18 cellular contexts compared by ENCODE assay signal in the genomic region with DNA sequence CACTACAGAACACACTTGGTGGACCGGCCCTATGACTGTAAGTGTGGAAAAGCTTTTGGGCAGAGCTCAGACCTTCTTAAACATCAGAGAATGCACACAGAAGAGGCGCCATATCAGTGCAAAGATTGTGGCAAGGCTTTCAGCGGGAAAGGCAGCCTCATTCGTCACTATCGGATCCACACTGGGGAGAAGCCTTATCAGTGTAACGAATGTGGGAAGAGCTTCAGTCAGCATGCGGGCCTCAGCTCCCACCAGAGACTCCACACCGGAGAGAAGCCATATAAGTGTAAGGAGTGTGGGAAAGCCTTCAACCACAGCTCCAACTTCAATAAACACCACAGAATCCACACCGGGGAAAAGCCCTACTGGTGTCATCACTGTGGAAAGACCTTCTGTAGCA. TPM values are rescaled to one million over a fixed set of nuclear protein-coding genes. Genes with fewer than 3 reads are reported as not detected.
DNase-seq lines count a peak whose midpoint lies in the region; ATAC-seq, FAIRE-seq and TF ChIP-seq lines count a peak whose summit lies in the region.
"Had no signal": no experiment of that assay in that cellular context is flagged by ENCODE, and none has a peak within 500 bp of the region (broad histone marks: within the 10 kb centered on the region; RNA-seq: fewer than 3 reads in every experiment).

No MANE protein-coding gene starts in this region.

- no peak overlapping the region for H3K4me2 ChIP-seq in HepG2 (ENCODE audit: low read depth, low read length)
- H3K4me2 ChIP-seq: BLaER1 treated with 17β-estradiol and CSF1 and Interleukin-3, amounts not matched to agents 10 nM and 100 nM had no signal

- H3K36me3 ChIP-seq in HepG2 (replicated peaks in 1 of 2; ENCODE audit: control insufficient read depth in 1 of 2, insufficient read depth in 2 of 2, low read length in 2 of 2) (peaks cover 6 to 24% of the 10 kb centered on the region in 2 experiments), right lobe of liver (peaks cover 0 to 27% (median 12%) of the 10 kb centered on the region in 4 donors), WERI-Rb-1 (peaks cover 63% of the 10 kb centered on the region), kidney (ENCODE audit: control insufficient read depth in 1 of 2, insufficient read depth in 2 of 2, low read length in 2 of 2) (peaks cover 19 to 32% of the 10 kb centered on the region in 2 donors)

- peaks cover 7% of the 10 kb centered on the region for H3K27me3 Mint-ChIP-seq in glutamatergic neuron (ENCODE audit: unreplicated experiment)
- H3K27me3 Mint-ChIP-seq: CD4-positive, CD25-positive, alpha-beta regulatory T cell had no signal

- peaks cover 5% of the 10 kb centered on the region for H3K9me3 Mint-ChIP-seq in glutamatergic neuron (ENCODE audit: unreplicated experiment)
- H3K9me3 Mint-ChIP-seq: H9 had no signal

- no peak overlapping the region for H3K4me3 ChIP-seq in HepG2 (replicated peaks in 1 of 3; ENCODE audit: insufficient read depth in 1 of 3, low read depth in 2 of 3, low read length in 3 of 3)
- no peak overlapping the region for H3K4me3 ChIP-seq in right lobe of liver
- no peak overlapping the region for H3K4me3 ChIP-seq in WERI-Rb-1 (ENCODE audit: low read depth, low read length)
- H3K4me3 ChIP-seq in kidney (ENCODE audit: low read length in 2 of 2), result no peak overlapping the region
- H3K4me3 ChIP-seq: BLaER1 treated with 17β-estradiol and CSF1 and Interleukin-3, amounts not matched to agents 10 nM and 100 nM had no signal

- peaks cover 16% of the 10 kb centered on the region for H3K36me3 Mint-ChIP-seq in glutamatergic neuron (ENCODE audit: unreplicated experiment)

- peaks cover 14% of the 10 kb centered on the region for H3K4me1 ChIP-seq in HepG2 (ENCODE audit: insufficient read depth, low read length)
- peaks cover 0 to 25% (median 10%) of the 10 kb centered on the region in 4 donors for H3K4me1 ChIP-seq in right lobe of liver
- no peaks in the 10 kb centered on the region for H3K4me1 ChIP-seq in kidney (ENCODE audit: control insufficient read depth in 1 of 2, insufficient read depth in 1 of 2, low read depth in 1 of 2, low read length in 2 of 2)

- ATAC-seq in HepG2 (peak; percentile 3; the same call in 1 of the 3 replicates), right lobe of liver (no peak), GM19023 (IDR thresholded peaks at IDR 0.05; ENCODE audit: unreplicated experiment) (no peak), HG02571 (IDR thresholded peaks at IDR 0.05; ENCODE audit: unreplicated experiment) (no peak)

- H3K4me1 Mint-ChIP-seq in glutamatergic neuron (ENCODE audit: low read depth, unreplicated experiment), result peaks cover 5% of the 10 kb centered on the region
- H3K4me1 Mint-ChIP-seq: CD4-positive, CD25-positive, alpha-beta regulatory T cell; H9 had no signal

- no peaks in the 10 kb centered on the region for H3K9me3 ChIP-seq in HepG2 (ENCODE audit: low read length)
- H3K9me3 ChIP-seq in right lobe of liver, result no peaks in the 10 kb centered on the region
- H3K9me3 ChIP-seq in WERI-Rb-1 (ENCODE audit: severe bottlenecking), result no peaks in the 10 kb centered on the region
- no peaks in the 10 kb centered on the region for H3K9me3 ChIP-seq in kidney (ENCODE audit: control insufficient read depth in 1 of 2, low read length in 2 of 2)

- TF ChIP-seq EP300 in HepG2 (IDR thresholded peaks at IDR 0.05; ENCODE audit: low read depth in 2 of 2, low read length in 2 of 2) (no peak), HepG2 (CRISPR knock-in tag; IDR thresholded peaks at IDR 0.05; ENCODE audit: borderline replicate concordance) (no peak)

- no peak overlapping the region for H3K27ac Mint-ChIP-seq in glutamatergic neuron (ENCODE audit: unreplicated experiment)
- H3K27ac Mint-ChIP-seq: CD4-positive, CD25-positive, alpha-beta regulatory T cell; H9 had no signal

- no peak for DNase-seq in HepG2 (ENCODE audit: low spot score)
- no peak for DNase-seq in right lobe of liver
- no peak for DNase-seq in WERI-Rb-1
- DNase-seq in kidney, result peak; percentile 10
- DNase-seq in glutamatergic neuron, result no peak
- DNase-seq in NCI-H1417 treated with DMSO at 0.1 percent for 48 hours (lab: John Stamatoyannopoulos, UW), result no peak
- DNase-seq: 8988T; Calu3; CD4-positive, CD25-positive, alpha-beta regulatory T cell; DMS 273 treated with DMSO at 0.1 percent for 48 hours; GOT3; H9; IMR-90 had no signal

- FAIRE-seq in HepG2 (lab: Jason Lieb, UNC), result no peak
- no peak for FAIRE-seq in kidney (lab: Jason Lieb, UNC)
- FAIRE-seq: GM18507 had no signal

- TF ChIP-seq RAD21 in HepG2 (CRISPR knock-in tag; IDR thresholded peaks at IDR 0.05), result no peak

- H3K4me3 Mint-ChIP-seq in glutamatergic neuron (ENCODE audit: unreplicated experiment), result no peak overlapping the region
- H3K4me3 Mint-ChIP-seq: CD4-positive, CD25-positive, alpha-beta regulatory T cell; H9 had no signal

- TF ChIP-seq CTCF in HepG2 (CRISPR knock-in tag; IDR thresholded peaks at IDR 0.05) (no peak), right lobe of liver (IDR thresholded peaks at IDR 0.05) (no peak), WERI-Rb-1 (IDR thresholded peaks at IDR 0.05; ENCODE audit: low read depth, low read length) (no peak), kidney (IDR thresholded peaks at IDR 0.05; ENCODE audit: borderline replicate concordance, extremely low read depth, insufficient read depth) (no peak), glutamatergic neuron (IDR thresholded peaks at IDR 0.05; ENCODE audit: partially characterized antibody, unreplicated experiment) (no peak)

- intact Hi-C loops in HepG2 (cut with micrococcal nuclease; ENCODE audit: unreplicated experiment), result no loop called here
- intact Hi-C loops in right lobe of liver (cut with DNase I), result no loop called here
- intact Hi-C loops in kidney (cut with DNase I), result no loop called here

- TF ChIP-seq POLR2A in HepG2 (IDR thresholded peaks at IDR 0.05; ENCODE audit: insufficient read depth in 1 of 2, low read depth in 2 of 2, low read length in 2 of 2), result 0 out of 4 replicates have a peak, but pooled peaks of 1 of the 2 experiments have one; percentile 4
- TF ChIP-seq POLR2A in right lobe of liver (IDR thresholded peaks at IDR 0.05), result no peak

- POLR2A ChIA-PET in HepG2 (lab: Yijun Ruan, JAX), result interaction anchor here (1.5 to 1.6 kb wide), 2 partner anchors 11 to 15 kb away, joined by 4 to 7 read pairs; no protein-coding TSS in a partner anchor

- CTCF ChIA-PET in HepG2 (lab: Yijun Ruan, JAX; ENCODE audit: low intra/inter-chr PET ratio, low total read pairs), result no interaction called here

- TSS peak; percentile 54 for BruUV-seq in HepG2 (replicated peaks; lab: Mats Ljungman, UMichigan)

- H3K27me3 ChIP-seq in HepG2 (ENCODE audit: control insufficient read depth in 1 of 2, insufficient read depth in 2 of 2, low read length in 2 of 2) (no peaks in the 10 kb centered on the region), right lobe of liver (no peaks in the 10 kb centered on the region), WERI-Rb-1 (ENCODE audit: insufficient read depth, low read depth, severe bottlenecking) (no peaks in the 10 kb centered on the region)
- H3K27me3 ChIP-seq: BLaER1 treated with 17β-estradiol and CSF1 and Interleukin-3, amounts not matched to agents 10 nM and 100 nM had no signal

- no peak overlapping the region for H3K9ac ChIP-seq in HepG2 (ENCODE audit: insufficient read depth, low read depth, low read length)
- no peak overlapping the region for H3K9ac ChIP-seq in kidney (ENCODE audit: low read length in 2 of 2)
- H3K9ac ChIP-seq: BLaER1 treated with 17β-estradiol and CSF1 and Interleukin-3, amounts not matched to agents 10 nM and 100 nM had no signal

- no peak overlapping the region for H2AFZ ChIP-seq in HepG2 (ENCODE audit: low read length)

- no peaks in the 10 kb centered on the region for H3K79me2 ChIP-seq in HepG2 (ENCODE audit: insufficient read depth, low read length)

- in situ Hi-C loops in HepG2 (cut with HindIII; ENCODE audit: extremely low pct_ligation_motif_present, low pct_unique_long_range_greater_than_20kb), result no loop called here

- H4K20me1 ChIP-seq in HepG2 (ENCODE audit: insufficient read depth, low read length), result no peaks in the 10 kb centered on the region

- H3K27ac ChIP-seq in HepG2 (ENCODE audit: extremely low read length, insufficient read depth, low read length) (no peak overlapping the region), right lobe of liver (peak overlapping the region in 1 of 3 donors; percentile 89), WERI-Rb-1 (peak overlapping the region; percentile 29; the same call in 1 of the 2 replicates), kidney (ENCODE audit: low read depth in 2 of 2, low read length in 2 of 2) (no peak overlapping the region)
- H3K27ac ChIP-seq: BLaER1 treated with 17β-estradiol and CSF1 and Interleukin-3, amounts not matched to agents 10 nM and 100 nM; HL-60 had no signal

- 96% methylated on average over 9 of the region's 9 CpGs for WGBS in HepG2 (ENCODE audit: low lambda C conversion rate)
- WGBS in right lobe of liver (ENCODE audit: insufficient coverage, low coverage, low lambda C conversion rate, missing lambda C conversion rate), result 100% methylated on average over 4 of the region's 9 CpGs

RNA-seq across cellular contexts. Expression of a gene that starts 14.6 kb away (rescaled TPM):
- 10.0 and 11.8 TPM in 2 replicates for total RNA-seq in HepG2 (2016; rRNA removed; fragmentation: Illumina TruSeq; extraction: Trizol)
- total RNA-seq in HepG2 (2016; cell fraction: cytosol; rRNA removed; fragmentation: Illumina TruSeq; extraction: Trizol; ENCODE audit: low read depth), result 3.2 and 3.8 TPM in 2 replicates
- total RNA-seq in HepG2 (2016; cell fraction: insoluble cytoplasmic fraction; rRNA removed; fragmentation: Illumina TruSeq; extraction: Trizol), result 9.0 and 11.1 TPM in 2 replicates
- total RNA-seq in HepG2 (2016; cell fraction: membrane; rRNA removed; fragmentation: Illumina TruSeq; extraction: Trizol), result 5.6 and 5.8 TPM in 2 replicates
- 6.2 and 6.3 TPM in 2 replicates for total RNA-seq in HepG2 (2016; cell fraction: nucleus; rRNA removed; fragmentation: Illumina TruSeq; extraction: Trizol)
- polyA plus RNA-seq in HepG2 (2011; rRNA removed), result 7.0 and 8.5 TPM in 2 replicates
- 6.5 and 7.7 TPM in 2 replicates for polyA plus RNA-seq in HepG2 (2011; cell fraction: cytosol; rRNA removed)
- polyA plus RNA-seq in HepG2 (2011; cell fraction: nucleus; rRNA removed), result 4.4 and 4.7 TPM in 2 replicates
- polyA plus RNA-seq in HepG2 (2012), result 5.6 and 6.7 TPM in 2 replicates
- polyA plus RNA-seq in HepG2 (2016; cell fraction: cytosol; fragmentation: Illumina TruSeq; extraction: Trizol; ENCODE audit: low read depth), result 1.5 and 1.7 TPM in 2 replicates
- 10.0 and 11.5 TPM in 2 replicates for polyA plus RNA-seq in HepG2 (2016; cell fraction: insoluble cytoplasmic fraction; fragmentation: Illumina TruSeq; extraction: Trizol; ENCODE audit: low read depth)
- 3.1 and 3.5 TPM in 2 replicates for polyA plus RNA-seq in HepG2 (2016; cell fraction: membrane; fragmentation: Illumina TruSeq; extraction: Trizol; ENCODE audit: low read depth)
- 8.6 and 9.3 TPM in 2 replicates for polyA plus RNA-seq in HepG2 (2016; cell fraction: nucleus; fragmentation: Illumina TruSeq; extraction: Trizol; ENCODE audit: insufficient read depth, low read depth)
- polyA minus RNA-seq in HepG2 (2011; rRNA and poly(A)+ RNA removed; ENCODE audit: low replicate concordance), result 4.0 and 4.9 TPM in 2 replicates
- polyA minus RNA-seq in HepG2 (2011; cell fraction: cytosol; rRNA and poly(A)+ RNA removed), result 2.6 and 5.7 TPM in 2 replicates
- polyA minus RNA-seq in HepG2 (2011; cell fraction: nucleus; rRNA and poly(A)+ RNA removed), result 3.1 and 4.2 TPM in 2 replicates
- 1 to 10 TPM; 4.3 to 8.1 (median 5.7) TPM for total RNA-seq in right lobe of liver
- 12.4 TPM for total RNA-seq in kidney
- 10.8 TPM for polyA plus RNA-seq in kidney (ENCODE audit: insufficient read depth, low read depth, low replicate concordance)
- 26.3 TPM for total RNA-seq in glutamatergic neuron (ENCODE audit: unreplicated experiment)

RNA-seq across cellular contexts. Expression of a gene that starts 17.4 kb away (rescaled TPM):
- 53.2 and 56.9 TPM in 2 replicates for total RNA-seq in HepG2 (2016; rRNA removed; fragmentation: Illumina TruSeq; extraction: Trizol)
- 14.5 and 17.2 TPM in 2 replicates for total RNA-seq in HepG2 (2016; cell fraction: cytosol; rRNA removed; fragmentation: Illumina TruSeq; extraction: Trizol; ENCODE audit: low read depth)
- 49.6 and 57.2 TPM in 2 replicates for total RNA-seq in HepG2 (2016; cell fraction: insoluble cytoplasmic fraction; rRNA removed; fragmentation: Illumina TruSeq; extraction: Trizol)
- 31.0 and 33.2 TPM in 2 replicates for total RNA-seq in HepG2 (2016; cell fraction: membrane; rRNA removed; fragmentation: Illumina TruSeq; extraction: Trizol)
- 75.6 and 79.7 TPM in 2 replicates for total RNA-seq in HepG2 (2016; cell fraction: nucleus; rRNA removed; fragmentation: Illumina TruSeq; extraction: Trizol)
- polyA plus RNA-seq in HepG2 (2011; rRNA removed), result 29.1 and 33.7 TPM in 2 replicates
- polyA plus RNA-seq in HepG2 (2011; cell fraction: cytosol; rRNA removed), result 14.7 and 19.2 TPM in 2 replicates
- 57.3 and 62.4 TPM in 2 replicates for polyA plus RNA-seq in HepG2 (2011; cell fraction: nucleus; rRNA removed)
- polyA plus RNA-seq in HepG2 (2012), result 30.0 and 30.2 TPM in 2 replicates
- polyA plus RNA-seq in HepG2 (2016; cell fraction: cytosol; fragmentation: Illumina TruSeq; extraction: Trizol; ENCODE audit: low read depth), result 5.1 and 5.2 TPM in 2 replicates
- polyA plus RNA-seq in HepG2 (2016; cell fraction: insoluble cytoplasmic fraction; fragmentation: Illumina TruSeq; extraction: Trizol; ENCODE audit: low read depth), result 35.8 and 38.2 TPM in 2 replicates
- polyA plus RNA-seq in HepG2 (2016; cell fraction: membrane; fragmentation: Illumina TruSeq; extraction: Trizol; ENCODE audit: low read depth), result 12.2 and 13.7 TPM in 2 replicates
- 98.1 and 100 TPM in 2 replicates for polyA plus RNA-seq in HepG2 (2016; cell fraction: nucleus; fragmentation: Illumina TruSeq; extraction: Trizol; ENCODE audit: insufficient read depth, low read depth)
- 32.6 and 73.5 TPM in 2 replicates for polyA minus RNA-seq in HepG2 (2011; rRNA and poly(A)+ RNA removed; ENCODE audit: low replicate concordance)
- polyA minus RNA-seq in HepG2 (2011; cell fraction: cytosol; rRNA and poly(A)+ RNA removed), result 17.8 and 19.3 TPM in 2 replicates
- polyA minus RNA-seq in HepG2 (2011; cell fraction: nucleus; rRNA and poly(A)+ RNA removed), result 103 and 106 TPM in 2 replicates
- 10 to 100 TPM in 5 of 6 experiments, 1 to 10 TPM in 1; 9.7 to 18.8 (median 14.0) TPM for total RNA-seq in right lobe of liver
- 30.8 TPM for total RNA-seq in kidney
- 15.8 TPM for polyA plus RNA-seq in kidney (ENCODE audit: insufficient read depth, low read depth, low replicate concordance)
- total RNA-seq in glutamatergic neuron (ENCODE audit: unreplicated experiment), result 87.9 TPM

RNA-seq across cellular contexts. Expression of a gene that starts 24.6 kb away (rescaled TPM):
- 33.4 and 64.4 TPM in 2 replicates for total RNA-seq in HepG2 (2016; rRNA removed; fragmentation: Illumina TruSeq; extraction: Trizol)
- 9.5 and 10.2 TPM in 2 replicates for total RNA-seq in HepG2 (2016; cell fraction: cytosol; rRNA removed; fragmentation: Illumina TruSeq; extraction: Trizol; ENCODE audit: low read depth)
- 36.3 and 62.5 TPM in 2 replicates for total RNA-seq in HepG2 (2016; cell fraction: insoluble cytoplasmic fraction; rRNA removed; fragmentation: Illumina TruSeq; extraction: Trizol)
- total RNA-seq in HepG2 (2016; cell fraction: membrane; rRNA removed; fragmentation: Illumina TruSeq; extraction: Trizol), result 15.0 and 17.1 TPM in 2 replicates
- total RNA-seq in HepG2 (2016; cell fraction: nucleus; rRNA removed; fragmentation: Illumina TruSeq; extraction: Trizol), result 28.6 and 31.2 TPM in 2 replicates
- polyA plus RNA-seq in HepG2 (2011; rRNA removed), result 117 and 124 TPM in 2 replicates
- polyA plus RNA-seq in HepG2 (2011; cell fraction: cytosol; rRNA removed), result 122 and 127 TPM in 2 replicates
- polyA plus RNA-seq in HepG2 (2011; cell fraction: nucleus; rRNA removed), result 63.0 and 72.5 TPM in 2 replicates
- 71.1 and 91.2 TPM in 2 replicates for polyA plus RNA-seq in HepG2 (2012)
- polyA plus RNA-seq in HepG2 (2016; cell fraction: cytosol; fragmentation: Illumina TruSeq; extraction: Trizol; ENCODE audit: low read depth), result 26.8 and 27.5 TPM in 2 replicates
- 132 and 136 TPM in 2 replicates for polyA plus RNA-seq in HepG2 (2016; cell fraction: insoluble cytoplasmic fraction; fragmentation: Illumina TruSeq; extraction: Trizol; ENCODE audit: low read depth)
- 25.7 and 26.0 TPM in 2 replicates for polyA plus RNA-seq in HepG2 (2016; cell fraction: membrane; fragmentation: Illumina TruSeq; extraction: Trizol; ENCODE audit: low read depth)
- polyA plus RNA-seq in HepG2 (2016; cell fraction: nucleus; fragmentation: Illumina TruSeq; extraction: Trizol; ENCODE audit: insufficient read depth, low read depth), result 83.2 and 85.6 TPM in 2 replicates
- 104 and 348 TPM in 2 replicates for polyA minus RNA-seq in HepG2 (2011; rRNA and poly(A)+ RNA removed; ENCODE audit: low replicate concordance)
- 44.1 and 55.6 TPM in 2 replicates for polyA minus RNA-seq in HepG2 (2011; cell fraction: cytosol; rRNA and poly(A)+ RNA removed)
- 29.6 and 33.3 TPM in 2 replicates for polyA minus RNA-seq in HepG2 (2011; cell fraction: nucleus; rRNA and poly(A)+ RNA removed)
- 10 to 100 TPM; 28.3 to 49.7 (median 42.7) TPM for total RNA-seq in right lobe of liver
- total RNA-seq in kidney, result 89.1 TPM
- polyA plus RNA-seq in kidney (ENCODE audit: insufficient read depth, low read depth, low replicate concordance), result 166 TPM
- 77.4 TPM for total RNA-seq in glutamatergic neuron (ENCODE audit: unreplicated experiment)

RNA-seq across cellular contexts. Expression of a gene that starts 37.0 kb away (rescaled TPM):
- total RNA-seq in HepG2 (2016; rRNA removed; fragmentation: Illumina TruSeq; extraction: Trizol), result 214 and 229 TPM in 2 replicates
- total RNA-seq in HepG2 (2016; cell fraction: cytosol; rRNA removed; fragmentation: Illumina TruSeq; extraction: Trizol; ENCODE audit: low read depth), result 19.3 and 25.3 TPM in 2 replicates
- total RNA-seq in HepG2 (2016; cell fraction: insoluble cytoplasmic fraction; rRNA removed; fragmentation: Illumina TruSeq; extraction: Trizol), result 222 and 231 TPM in 2 replicates
- total RNA-seq in HepG2 (2016; cell fraction: membrane; rRNA removed; fragmentation: Illumina TruSeq; extraction: Trizol), result 36.3 and 40.6 TPM in 2 replicates
- total RNA-seq in HepG2 (2016; cell fraction: nucleus; rRNA removed; fragmentation: Illumina TruSeq; extraction: Trizol), result 158 and 170 TPM in 2 replicates
- polyA plus RNA-seq in HepG2 (2011; rRNA removed), result 74.6 and 84.5 TPM in 2 replicates
- 43.5 and 88.2 TPM in 2 replicates for polyA plus RNA-seq in HepG2 (2011; cell fraction: cytosol; rRNA removed)
- polyA plus RNA-seq in HepG2 (2011; cell fraction: nucleus; rRNA removed), result 179 and 250 TPM in 2 replicates
- 55.3 and 79.0 TPM in 2 replicates for polyA plus RNA-seq in HepG2 (2012)
- polyA plus RNA-seq in HepG2 (2016; cell fraction: cytosol; fragmentation: Illumina TruSeq; extraction: Trizol; ENCODE audit: low read depth), result 13.7 and 15.9 TPM in 2 replicates
- polyA plus RNA-seq in HepG2 (2016; cell fraction: insoluble cytoplasmic fraction; fragmentation: Illumina TruSeq; extraction: Trizol; ENCODE audit: low read depth), result 184 and 192 TPM in 2 replicates
- polyA plus RNA-seq in HepG2 (2016; cell fraction: membrane; fragmentation: Illumina TruSeq; extraction: Trizol; ENCODE audit: low read depth), result 21.2 and 24.5 TPM in 2 replicates
- polyA plus RNA-seq in HepG2 (2016; cell fraction: nucleus; fragmentation: Illumina TruSeq; extraction: Trizol; ENCODE audit: insufficient read depth, low read depth), result 208 and 214 TPM in 2 replicates
- polyA minus RNA-seq in HepG2 (2011; rRNA and poly(A)+ RNA removed; ENCODE audit: low replicate concordance), result 187 and 581 TPM in 2 replicates
- polyA minus RNA-seq in HepG2 (2011; cell fraction: cytosol; rRNA and poly(A)+ RNA removed), result 44.7 and 74.8 TPM in 2 replicates
- 108 and 139 TPM in 2 replicates for polyA minus RNA-seq in HepG2 (2011; cell fraction: nucleus; rRNA and poly(A)+ RNA removed)
- 10 to 100 TPM; 12.6 to 25.9 (median 20.8) TPM for total RNA-seq in right lobe of liver
- total RNA-seq in kidney, result 47.2 TPM
- polyA plus RNA-seq in kidney (ENCODE audit: insufficient read depth, low read depth, low replicate concordance), result 21.0 TPM
- 196 TPM for total RNA-seq in glutamatergic neuron (ENCODE audit: unreplicated experiment)

RNA-seq across cellular contexts. Expression of a gene that starts 37.3 kb away (rescaled TPM):
- total RNA-seq in HepG2 (2016; rRNA removed; fragmentation: Illumina TruSeq; extraction: Trizol) (8.2 and 9.7 TPM in 2 replicates), right lobe of liver (1 to 10 TPM; 2.7 to 7.3 (median 4.3) TPM), kidney (22.8 TPM), glutamatergic neuron (ENCODE audit: unreplicated experiment) (25.9 TPM)
- total RNA-seq in HepG2 (2016; cell fraction: cytosol; rRNA removed; fragmentation: Illumina TruSeq; extraction: Trizol; ENCODE audit: low read depth), result 4.1 and 5.3 TPM in 2 replicates
- total RNA-seq in HepG2 (2016; cell fraction: insoluble cytoplasmic fraction; rRNA removed; fragmentation: Illumina TruSeq; extraction: Trizol), result 7.7 and 10.0 TPM in 2 replicates
- total RNA-seq in HepG2 (2016; cell fraction: membrane; rRNA removed; fragmentation: Illumina TruSeq; extraction: Trizol), result 5.6 and 6.2 TPM in 2 replicates
- 5.9 and 11.5 TPM in 2 replicates for total RNA-seq in HepG2 (2016; cell fraction: nucleus; rRNA removed; fragmentation: Illumina TruSeq; extraction: Trizol)
- polyA plus RNA-seq in HepG2 (2011; rRNA removed) (6.0 and 6.3 TPM in 2 replicates), kidney (ENCODE audit: insufficient read depth, low read depth, low replicate concordance) (16.4 TPM)
- polyA plus RNA-seq in HepG2 (2011; cell fraction: cytosol; rRNA removed), result 3.9 and 4.9 TPM in 2 replicates
- polyA plus RNA-seq in HepG2 (2011; cell fraction: nucleus; rRNA removed), result 11.1 and 15.0 TPM in 2 replicates
- polyA plus RNA-seq in HepG2 (2012), result 4.9 and 5.0 TPM in 2 replicates
- 2.8 and 2.9 TPM in 2 replicates for polyA plus RNA-seq in HepG2 (2016; cell fraction: cytosol; fragmentation: Illumina TruSeq; extraction: Trizol; ENCODE audit: low read depth)
- polyA plus RNA-seq in HepG2 (2016; cell fraction: insoluble cytoplasmic fraction; fragmentation: Illumina TruSeq; extraction: Trizol; ENCODE audit: low read depth), result 5.9 and 7.7 TPM in 2 replicates
- 3.9 and 4.1 TPM in 2 replicates for polyA plus RNA-seq in HepG2 (2016; cell fraction: membrane; fragmentation: Illumina TruSeq; extraction: Trizol; ENCODE audit: low read depth)
- 13.0 and 18.6 TPM in 2 replicates for polyA plus RNA-seq in HepG2 (2016; cell fraction: nucleus; fragmentation: Illumina TruSeq; extraction: Trizol; ENCODE audit: insufficient read depth, low read depth)
- 10.8 and 17.7 TPM in 2 replicates for polyA minus RNA-seq in HepG2 (2011; rRNA and poly(A)+ RNA removed; ENCODE audit: low replicate concordance)
- polyA minus RNA-seq in HepG2 (2011; cell fraction: cytosol; rRNA and poly(A)+ RNA removed), result 3.0 and 5.2 TPM in 2 replicates
- polyA minus RNA-seq in HepG2 (2011; cell fraction: nucleus; rRNA and poly(A)+ RNA removed), result 6.7 and 7.2 TPM in 2 replicates
